10 cellular contexts compared by ENCODE assay signal in the genomic region with DNA sequence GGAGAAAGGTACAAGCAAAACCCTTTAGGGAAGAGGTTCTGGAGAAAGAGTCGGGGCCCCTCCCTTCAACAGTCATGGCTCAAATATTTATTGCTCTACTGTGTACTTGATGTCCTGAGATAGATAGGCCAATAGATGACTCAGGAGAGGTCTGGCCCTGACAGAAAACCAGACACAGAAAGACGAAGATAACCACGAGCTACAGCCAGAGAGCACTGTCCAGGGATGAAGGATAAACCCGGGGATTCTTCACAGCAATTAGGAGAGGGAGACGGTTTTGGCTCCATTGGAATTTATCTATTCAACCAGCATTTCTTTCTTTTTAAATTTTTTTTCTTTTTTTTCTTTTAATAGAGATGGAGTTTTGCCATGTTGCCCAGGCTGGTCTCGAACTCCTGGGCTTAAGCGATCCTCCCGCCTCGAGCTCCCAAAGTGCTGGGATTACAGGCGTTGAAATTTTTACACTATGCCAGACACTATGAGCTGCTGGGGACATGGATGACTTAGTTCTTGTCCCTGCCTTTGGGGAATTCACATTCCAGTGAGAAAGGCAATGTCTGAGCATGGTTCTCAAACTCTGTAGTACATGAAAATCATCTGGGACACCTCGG. TPM values are rescaled to one million over a fixed set of nuclear protein-coding genes. Genes with fewer than 3 reads are reported as not detected.
DNase-seq lines count a peak whose midpoint lies in the region; TF ChIP-seq lines count a peak whose summit lies in the region.
"Had no signal": no experiment of that assay in that cellular context is flagged by ENCODE, and none has a peak within 500 bp of the region (broad histone marks: within the 10 kb centered on the region; RNA-seq: fewer than 3 reads in every experiment).

No MANE protein-coding gene starts in this region.

- 75 to 83% methylated on average over 11 of the region's 11 CpGs for WGBS in testis, 2 donors

- no peak for TF ChIP-seq POLR2A in testis (IDR thresholded peaks at IDR 0.05)

- DNase-seq in SIG-M5 treated with dmso at 0.1 percent for 504 hours (lab: John Stamatoyannopoulos, UW; ENCODE audit: unreplicated experiment) (peak; percentile 28), SIG-M5 (lab: John Stamatoyannopoulos, UW) (no peak), SW480 (ENCODE audit: low spot score) (peak; percentile 90), iris pigment epithelial cell (ENCODE audit: low read depth) (peak; percentile 95), ureter (ENCODE audit: low spot score) (peak; percentile 54), testis (no peak), GM10266 (ENCODE audit: extremely low spot score) (no peak)
- DNase-seq in effector CD8-positive, alpha-beta T cell (lab: John Stamatoyannopoulos, UW): no peak
- DNase-seq: stimulated activated naive CD8-positive, alpha-beta T cell treated with anti-CD3 and anti-CD28 coated beads, Interleukin-15, amount 100 ng/mL, for 72 hours had no signal

- H3K4me1 ChIP-seq in testis: peaks cover 9% of the 10 kb centered on the region
- H3K4me1 ChIP-seq: right atrium auricular region had no signal

- no peaks in the 10 kb centered on the region for H3K27me3 ChIP-seq in testis
- H3K27me3 ChIP-seq: right atrium auricular region had no signal

- no peak overlapping the region for H3K4me3 ChIP-seq in testis
- H3K4me3 ChIP-seq: right atrium auricular region had no signal

- intact Hi-C loops in testis (cut with DNase I; ENCODE audit: low total_unique reads): no loop called here

- H3K27ac ChIP-seq in testis: no peak overlapping the region
- H3K27ac ChIP-seq: right atrium auricular region had no signal

- TF ChIP-seq CTCF in testis (IDR thresholded peaks at IDR 0.05) (no peak), GM10266 (IDR thresholded peaks at IDR 0.05; ENCODE audit: control insufficient read depth, insufficient read depth, low read depth, missing control alignments) (no peak)

- H3K9me3 ChIP-seq in testis: no peaks in the 10 kb centered on the region
- H3K9me3 ChIP-seq: right atrium auricular region had no signal

- H3K36me3 ChIP-seq in testis (ENCODE audit: low read depth, missing control alignments): no peaks in the 10 kb centered on the region
- H3K36me3 ChIP-seq: right atrium auricular region had no signal

RNA-seq across cellular contexts. Expression of a gene that starts 4.6 kb away (rescaled TPM):
- total RNA-seq in ureter: 1.1 TPM
- 1 to 10 TPM; 1.1 to 1.6 TPM for total RNA-seq in testis
- 2.9 TPM for polyA plus RNA-seq in testis (ENCODE audit: insufficient read depth, low read depth, low replicate concordance)

RNA-seq across cellular contexts. Expression of a gene that starts 5.8 kb away (rescaled TPM):
- total RNA-seq in ureter (26.6 TPM), testis (10 to 100 TPM; 33.3 to 39.8 TPM)
- 36.0 TPM for polyA plus RNA-seq in testis (ENCODE audit: insufficient read depth, low read depth, low replicate concordance)

RNA-seq across cellular contexts. Expression of a gene that starts 18.0 kb away (rescaled TPM):
- 11.9 TPM for total RNA-seq in ureter
- total RNA-seq in testis: under 1 TPM; 0.43 to 0.79 TPM
- polyA plus RNA-seq in testis (ENCODE audit: insufficient read depth, low read depth, low replicate concordance): 1.8 TPM

RNA-seq across cellular contexts. Expression of a gene that starts 32.2 kb away (rescaled TPM):
- total RNA-seq in ureter: 34.0 TPM
- total RNA-seq in testis: 10 to 100 TPM; 21.0 to 26.1 TPM
- polyA plus RNA-seq in testis (ENCODE audit: insufficient read depth, low read depth, low replicate concordance): 12.0 TPM

RNA-seq across cellular contexts. Expression of a gene that starts 40.9 kb away (rescaled TPM):
- 33.9 TPM for total RNA-seq in ureter
- 10 to 100 TPM; 53.3 to 63.4 TPM for total RNA-seq in testis
- polyA plus RNA-seq in testis (ENCODE audit: insufficient read depth, low read depth, low replicate concordance): 124 TPM

Comparison
In these comparisons a context has a peak if more than half of its experiments do, and no peak if none do; other contexts are left out.
1. DNase-seq: peak in SIG-M5 treated with dmso at 0.1 percent for 504 hours (single experiment), SW480 (single experiment), iris pigment epithelial cell (single experiment) and ureter (single experiment); none in SIG-M5 (single experiment), testis (single experiment), effector CD8-positive, alpha-beta T cell (single experiment) and GM10266 (single experiment).